27 cellular contexts compared by ENCODE assay signal in genomic region chr2:46705663-46706062, GRCh38. TPM values are rescaled to one million over a fixed set of nuclear protein-coding genes. Genes with fewer than 3 reads are reported as not detected.
DNase-seq lines count a peak whose midpoint lies in the region; ATAC-seq lines count a peak whose summit lies in the region.
"Had no signal": no experiment of that assay in that cellular context is flagged by ENCODE, and none has a peak within 500 bp of the region (broad histone marks: within the 10 kb centered on the region; RNA-seq: fewer than 3 reads in every experiment).

No MANE protein-coding gene starts in this region.

- DNase-seq in left ventricle myocardium superior (no peak), left cardiac atrium (no peak), adipocyte (ENCODE audit: low read depth) (no peak), HAP-1 (ENCODE audit: low spot score in 2 of 2) (no peak)
- no peak for DNase-seq in stimulated activated effector memory CD8-positive, alpha-beta T cell treated with anti-CD3 and anti-CD28 coated beads, Interleukin-12 subunit alpha, Interleukin-12 subunit beta, amount 100 ng/mL, for 72 hours (ENCODE audit: low spot score in 2 of 2)
- DNase-seq in activated CD4-positive, alpha-beta T cell treated with anti-CD3 and anti-CD28 coated beads for 36 hours, result no peak
- DNase-seq: activated CD4-positive, alpha-beta T cell treated with anti-CD3 and anti-CD28 coated beads for 4 hours; activated CD8-positive, alpha-beta T cell treated with anti-CD3 and anti-CD28 coated beads, Interleukin-2, amount 10 ng/mL, durations not matched to agents 7 days and 5 days; CD8-positive, alpha-beta memory T cell; DMS 273 treated with DMSO at 0.1 percent for 48 hours; islet precursor cell; naive B cell; NCI-H1417 treated with DMSO at 0.1 percent for 48 hours; NCI-H2081; NCI-H526; right lobe of liver; stimulated activated CD4-positive, alpha-beta T cell treated with anti-CD3 and anti-CD28 coated beads, Interleukin-15, amount 100 ng/mL, for 24 hours had no signal

- H3K27me3 Mint-ChIP-seq in activated CD4-positive, alpha-beta T cell treated with anti-CD3 and anti-CD28 coated beads for 36 hours, result no peaks in the 10 kb centered on the region
- H3K27me3 Mint-ChIP-seq: activated naive CD4-positive, alpha-beta T cell treated with anti-CD3 and anti-CD28 coated beads, Interleukin-2, amount 50 U/mL, for 24 hours; CD8-positive, alpha-beta memory T cell; naive B cell; progenitor cell of endocrine pancreas; stimulated activated memory B cell treated with anti-CD40 and anti-IgM and Interleukin-4, amounts not matched to agents 10 μg/mL and 1 μg/mL and 100 μg/mL, for 72 hours; type B pancreatic cell had no signal

- H3K36me3 Mint-ChIP-seq in stimulated activated effector memory CD8-positive, alpha-beta T cell treated with anti-CD3 and anti-CD28 coated beads, Interleukin-12 subunit alpha, Interleukin-12 subunit beta, amount 100 ng/mL, for 72 hours, result no peaks in the 10 kb centered on the region
- no peaks in the 10 kb centered on the region for H3K36me3 Mint-ChIP-seq in activated CD4-positive, alpha-beta T cell treated with anti-CD3 and anti-CD28 coated beads for 36 hours (ENCODE audit: low read depth)
- H3K36me3 Mint-ChIP-seq: CD8-positive, alpha-beta memory T cell; mesothelial cell of epicardium; stimulated activated memory B cell treated with anti-CD40 and anti-IgM and Interleukin-4, amounts not matched to agents 10 μg/mL and 1 μg/mL and 100 μg/mL, for 72 hours had no signal

- H3K36me3 ChIP-seq in adipocyte (ENCODE audit: control insufficient read depth, insufficient read depth, low read length, severe bottlenecking) (no peaks in the 10 kb centered on the region), muscle layer of colon (ENCODE audit: insufficient read depth, low read length) (no peaks in the 10 kb centered on the region), HAP-1 (replicated peaks) (no peaks in the 10 kb centered on the region; the same call in 1 of the 2 replicates)
- H3K36me3 ChIP-seq: neutrophil, right lobe of liver had no signal

- peaks cover 29% of the 10 kb centered on the region for H3K4me1 Mint-ChIP-seq in stimulated activated effector memory CD8-positive, alpha-beta T cell treated with anti-CD3 and anti-CD28 coated beads, Interleukin-12 subunit alpha, Interleukin-12 subunit beta, amount 100 ng/mL, for 72 hours
- H3K4me1 Mint-ChIP-seq in activated CD4-positive, alpha-beta T cell treated with anti-CD3 and anti-CD28 coated beads for 36 hours, result peaks cover 38% of the 10 kb centered on the region

- peaks cover 71% of the 10 kb centered on the region for H3K4me1 ChIP-seq in adipocyte (ENCODE audit: control insufficient read depth, insufficient read depth, low read length)
- H3K4me1 ChIP-seq in muscle layer of colon (ENCODE audit: insufficient read depth, low read length), result peaks cover 51% of the 10 kb centered on the region
- peaks cover 48% of the 10 kb centered on the region for H3K4me1 ChIP-seq in HAP-1

- H3K9me3 Mint-ChIP-seq in stimulated activated effector memory CD8-positive, alpha-beta T cell treated with anti-CD3 and anti-CD28 coated beads, Interleukin-12 subunit alpha, Interleukin-12 subunit beta, amount 100 ng/mL, for 72 hours, result no peaks in the 10 kb centered on the region
- no peaks in the 10 kb centered on the region for H3K9me3 Mint-ChIP-seq in activated CD4-positive, alpha-beta T cell treated with anti-CD3 and anti-CD28 coated beads for 36 hours (ENCODE audit: low read depth)
- H3K9me3 Mint-ChIP-seq: activated naive CD4-positive, alpha-beta T cell treated with anti-CD3 and anti-CD28 coated beads, Interleukin-2, amount 50 U/mL, for 24 hours; activated T-helper 2 cell treated with anti-CD3 and anti-CD28 coated beads, Interferon-gamma antibody, Interleukin-2, Interleukin-4, amounts not matched to agents 10 μg/mL and 5 μg/mL and 100 μg/mL, durations not matched to agents 14 hours and 24 hours and 36 hours; CD8-positive, alpha-beta memory T cell; naive B cell; stimulated activated memory B cell treated with anti-CD40 and anti-IgM and Interleukin-4, amounts not matched to agents 10 μg/mL and 1 μg/mL and 100 μg/mL, for 72 hours had no signal

- H3K9ac ChIP-seq in adipocyte (ENCODE audit: low read length) (peak overlapping the region; percentile 17), muscle layer of colon (ENCODE audit: low read length) (no peak overlapping the region)

- POLR2A ChIA-PET in activated CD4-positive, alpha-beta T cell treated with anti-CD3 and anti-CD28 coated beads for 36 hours (lab: Charles Lee), result no interaction called here

- H3K4me3 Mint-ChIP-seq in stimulated activated effector memory CD8-positive, alpha-beta T cell treated with anti-CD3 and anti-CD28 coated beads, Interleukin-12 subunit alpha, Interleukin-12 subunit beta, amount 100 ng/mL, for 72 hours, result no peak overlapping the region
- no peak overlapping the region for H3K4me3 Mint-ChIP-seq in activated CD4-positive, alpha-beta T cell treated with anti-CD3 and anti-CD28 coated beads for 36 hours
- H3K4me3 Mint-ChIP-seq: activated CD8-positive, alpha-beta T cell treated with anti-CD3 and anti-CD28 coated beads, Interleukin-2, amount 10 ng/mL, durations not matched to agents 7 days and 5 days; activated naive CD4-positive, alpha-beta T cell treated with anti-CD3 and anti-CD28 coated beads, Interleukin-2, amount 50 U/mL, for 24 hours; CD8-positive, alpha-beta memory T cell; mesothelial cell of epicardium; naive B cell; stimulated activated memory B cell treated with anti-CD40 and anti-IgM and Interleukin-4, amounts not matched to agents 10 μg/mL and 1 μg/mL and 100 μg/mL, for 72 hours; type B pancreatic cell had no signal

- H3K27me3 ChIP-seq in adipocyte (replicated peaks; ENCODE audit: control insufficient read depth, insufficient read depth, low read length), result no peaks in the 10 kb centered on the region
- no peaks in the 10 kb centered on the region for H3K27me3 ChIP-seq in muscle layer of colon (ENCODE audit: control insufficient read depth in 1 of 2, insufficient read depth in 2 of 2, low read length in 2 of 2)
- H3K27me3 ChIP-seq in HAP-1 (ENCODE audit: low read depth), result no peaks in the 10 kb centered on the region
- H3K27me3 ChIP-seq: neutrophil, right lobe of liver had no signal

- H3K4me3 ChIP-seq in adipocyte (ENCODE audit: low read length), result no peak overlapping the region
- no peak overlapping the region for H3K4me3 ChIP-seq in muscle layer of colon (ENCODE audit: low read depth in 1 of 2, low read length in 2 of 2)
- H3K4me3 ChIP-seq in HAP-1, result no peak overlapping the region
- H3K4me3 ChIP-seq: right lobe of liver had no signal

- intact Hi-C loops in left ventricle myocardium superior (cut with micrococcal nuclease) (loop anchor here (10.0 kb wide), 1 partner anchor 169 kb away; no protein-coding TSS in a partner anchor), left cardiac atrium (cut with DNase I) (loop anchor here in 1 of 2 donors (5.0 kb wide), 1 partner anchor 57 kb away; no protein-coding TSS in a partner anchor)
- intact Hi-C loops in activated CD4-positive, alpha-beta T cell treated with anti-CD3 and anti-CD28 coated beads for 36 hours (cut with DNase I, micrococcal nuclease), result no loop called here

- in situ Hi-C loops in HAP-1 (cut with MboI; ENCODE audit: low sequenced_read_pairs), result no loop called here

- peak overlapping the region; percentile 46 for H3K27ac ChIP-seq in muscle layer of colon (ENCODE audit: low read depth, low read length)
- H3K27ac ChIP-seq: HL-60, neutrophil, right lobe of liver had no signal

- CTCF ChIA-PET in activated CD4-positive, alpha-beta T cell treated with anti-CD3 and anti-CD28 coated beads for 36 hours (lab: Charles Lee), result interaction anchor here (0.7 to 1.8 kb wide), 4 partner anchors 10 to 49 kb away, joined by 3 to 4 read pairs (median 3); no protein-coding TSS in a partner anchor

- ATAC-seq in left ventricle myocardium superior (peak; percentile 39), left cardiac atrium (no peak), HG02763 (IDR thresholded peaks at IDR 0.05; ENCODE audit: unreplicated experiment) (no peak)
- no peak for ATAC-seq in stimulated activated effector memory CD8-positive, alpha-beta T cell treated with anti-CD3 and anti-CD28 coated beads, Interleukin-12 subunit alpha, Interleukin-12 subunit beta, amount 100 ng/mL, for 72 hours
- no peak for ATAC-seq in activated CD4-positive, alpha-beta T cell treated with anti-CD3 and anti-CD28 coated beads for 36 hours
- ATAC-seq: activated CD8-positive, alpha-beta T cell treated with anti-CD3 and anti-CD28 coated beads, Interleukin-2, amount 10 ng/mL, durations not matched to agents 7 days and 5 days; right lobe of liver; stimulated activated memory B cell treated with anti-CD40 and anti-IgM and Interleukin-4, amounts not matched to agents 10 μg/mL and 1 μg/mL and 100 μg/mL, for 72 hours had no signal

- H3K27ac Mint-ChIP-seq in stimulated activated effector memory CD8-positive, alpha-beta T cell treated with anti-CD3 and anti-CD28 coated beads, Interleukin-12 subunit alpha, Interleukin-12 subunit beta, amount 100 ng/mL, for 72 hours, result no peak overlapping the region
- no peak overlapping the region for H3K27ac Mint-ChIP-seq in activated CD4-positive, alpha-beta T cell treated with anti-CD3 and anti-CD28 coated beads for 36 hours
- H3K27ac Mint-ChIP-seq: activated CD8-positive, alpha-beta T cell treated with anti-CD3 and anti-CD28 coated beads, Interleukin-2, amount 10 ng/mL, durations not matched to agents 7 days and 5 days; activated T-helper 2 cell treated with anti-CD3 and anti-CD28 coated beads, Interferon-gamma antibody, Interleukin-2, Interleukin-4, amounts not matched to agents 10 μg/mL and 5 μg/mL and 100 μg/mL, durations not matched to agents 14 hours and 24 hours and 36 hours; mesothelial cell of epicardium; progenitor cell of endocrine pancreas; stimulated activated memory B cell treated with anti-CD40 and anti-IgM and Interleukin-4, amounts not matched to agents 10 μg/mL and 1 μg/mL and 100 μg/mL, for 72 hours; type B pancreatic cell had no signal

- H3K9me3 ChIP-seq in adipocyte (ENCODE audit: control insufficient read depth, low read length) (no peaks in the 10 kb centered on the region), muscle layer of colon (ENCODE audit: low read length) (no peaks in the 10 kb centered on the region), HAP-1 (no peaks in the 10 kb centered on the region)
- H3K9me3 ChIP-seq: neutrophil, right lobe of liver had no signal

RNA-seq across cellular contexts. Expression of gene SOCS5, which starts 6.6 kb away (rescaled TPM):
- total RNA-seq in left ventricle myocardium superior (18.2 TPM), left cardiac atrium (10 to 100 TPM; 19.1 to 29.0 TPM)
- 1 to 10 TPM; 4.6 to 5.6 TPM for total RNA-seq in activated CD4-positive, alpha-beta T cell treated with anti-CD3 and anti-CD28 coated beads for 36 hours
